ENCODE assay signal across 8 cellular contexts in the genomic region with DNA sequence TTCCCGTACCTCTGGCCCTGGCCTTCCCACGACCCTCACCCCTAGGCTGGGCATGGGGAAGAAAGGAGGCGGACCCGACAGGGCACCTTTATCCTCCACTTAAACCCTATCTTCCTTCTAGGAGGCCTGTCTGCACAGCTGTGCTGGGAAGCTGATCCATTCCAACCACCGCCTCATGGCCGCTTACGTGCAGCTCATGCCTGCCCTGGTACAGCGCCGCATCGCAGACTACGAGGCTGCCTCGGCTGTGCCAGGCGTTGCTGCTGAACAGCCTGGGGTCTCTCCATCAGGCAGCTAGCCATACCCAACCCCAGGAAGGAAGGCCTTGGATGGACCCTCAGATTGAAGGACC. TPM values are rescaled to one million over a fixed set of nuclear protein-coding genes. Genes with fewer than 3 reads are reported as not detected.
A peak's percentile ranks its signal among the peaks of the same experiment; 100 is the strongest.
DNase-seq lines count a peak whose midpoint lies in the region; ATAC-seq, FAIRE-seq and TF ChIP-seq lines count a peak whose summit lies in the region.

No MANE protein-coding gene starts in this region.

- no peak for DNase-seq in brain microvascular endothelial cell
- DNase-seq in lower lobe of right lung, result no peak
- no peak for DNase-seq in vagina (ENCODE audit: extremely low spot score in 2 of 2)
- no peak for DNase-seq in pons (ENCODE audit: low spot score)
- no peak for DNase-seq in stimulated activated CD8-positive, alpha-beta memory T cell treated with anti-CD3 and anti-CD28 coated beads, Interleukin-4, amount 100 ng/mL, for 48 hours
- no peak for DNase-seq in RCC 7860 (ENCODE audit: low spot score)

- in situ Hi-C loops in brain microvascular endothelial cell (cut with HindIII; ENCODE audit: low pct_ligation_motif_present, low sequenced_read_pairs), result no loop called here

- H3K27me3 ChIP-seq in brain microvascular endothelial cell (replicated peaks) (no peaks in the 10 kb centered on the region), lower lobe of right lung (ENCODE audit: low read depth) (no peaks in the 10 kb centered on the region), vagina (no peaks in the 10 kb centered on the region)

- TF ChIP-seq CTCF in brain microvascular endothelial cell (IDR thresholded peaks at IDR 0.05; ENCODE audit: low read depth, low read length, missing control alignments) (no peak), lower lobe of right lung (IDR thresholded peaks at IDR 0.05) (no peak), vagina (IDR thresholded peaks at IDR 0.05) (no peak)

- H3K36me3 ChIP-seq in ES-I3 (ENCODE audit: insufficient read depth, low read length) (peaks cover 32% of the 10 kb centered on the region), brain microvascular endothelial cell (replicated peaks) (peaks cover 49% of the 10 kb centered on the region), lower lobe of right lung (peaks cover 80% of the 10 kb centered on the region), vagina (peaks cover 0 to 46% of the 10 kb centered on the region in 2 donors)

- FAIRE-seq in RCC 7860 (lab: Jason Lieb, UNC), result no peak

- H3K4me3 ChIP-seq in brain microvascular endothelial cell (ENCODE audit: low read depth, low read length) (peak overlapping the region; percentile 98), lower lobe of right lung (peak overlapping the region; percentile 70), vagina (peak overlapping the region; percentile 66 to 70)

- no peaks in the 10 kb centered on the region for H3K4me1 ChIP-seq in ES-I3 (ENCODE audit: insufficient read depth, low read length)
- H3K4me1 ChIP-seq in lower lobe of right lung, result peaks cover 29% of the 10 kb centered on the region
- peaks cover 37% of the 10 kb centered on the region for H3K4me1 ChIP-seq in vagina

- no peaks in the 10 kb centered on the region for H3K9me3 ChIP-seq in ES-I3 (ENCODE audit: control insufficient read depth, insufficient read depth, low read length)
- H3K9me3 ChIP-seq in lower lobe of right lung, result no peaks in the 10 kb centered on the region
- no peaks in the 10 kb centered on the region for H3K9me3 ChIP-seq in vagina

- no peak for TF ChIP-seq POLR2A in vagina (IDR thresholded peaks at IDR 0.05)

- H3K9ac ChIP-seq in ES-I3 (ENCODE audit: low read depth, low read length), result peak overlapping the region; percentile 84

- intact Hi-C loops in lower lobe of right lung (cut with DNase I), result no loop called here
- intact Hi-C loops in vagina (cut with DNase I), result no loop called here

- peak overlapping the region; percentile 91 for H3K27ac ChIP-seq in brain microvascular endothelial cell
- peak overlapping the region; percentile 91 for H3K27ac ChIP-seq in lower lobe of right lung
- H3K27ac ChIP-seq in vagina, result peak overlapping the region; percentile 95

- peak; percentile 4 for ATAC-seq in HG03175 (IDR thresholded peaks at IDR 0.05; ENCODE audit: unreplicated experiment)
- peak; percentile 9 to 11 for ATAC-seq in lower lobe of right lung

RNA-seq across cellular contexts. Expression of gene TIMM10B, which starts 0.6 kb away (rescaled TPM):
- total RNA-seq in lower lobe of right lung (34.6 TPM), vagina (98.7 TPM)

RNA-seq across cellular contexts. Expression of gene ARFIP2, which starts 0.8 kb away (rescaled TPM):
- total RNA-seq in lower lobe of right lung (38.8 TPM), vagina (54.0 TPM)

RNA-seq across cellular contexts. Expression of gene TRIM3, which starts 8.2 kb away (rescaled TPM):
- 18.9 TPM for total RNA-seq in lower lobe of right lung
- total RNA-seq in vagina, result 27.5 TPM

RNA-seq across cellular contexts. Expression of gene DNHD1, which starts 15.2 kb away (rescaled TPM):
- 12.0 TPM for total RNA-seq in lower lobe of right lung
- 17.2 TPM for total RNA-seq in vagina

RNA-seq across cellular contexts. Expression of gene HPX, which starts 41.1 kb away (rescaled TPM):
- 1.7 TPM for total RNA-seq in lower lobe of right lung
- 0.98 TPM for total RNA-seq in vagina
